Comparison of ENCODE assay signal across 9 cellular contexts in genomic region chr1:169115891-169116585, GRCh38. TPM values are rescaled to one million over a fixed set of nuclear protein-coding genes. Genes with fewer than 3 reads are reported as not detected.
A peak's percentile ranks its signal among the peaks of the same experiment; 100 is the strongest.
DNase-seq lines count a peak whose midpoint lies in the region; TF ChIP-seq lines count a peak whose summit lies in the region.
"Had no signal": no experiment of that assay in that cellular context is flagged by ENCODE, and none has a peak within 500 bp of the region (broad histone marks: within the 10 kb centered on the region; RNA-seq: fewer than 3 reads in every experiment).

No MANE protein-coding gene starts in this region.

- H3K27ac ChIP-seq in dorsolateral prefrontal cortex = peak overlapping the region in 57 of 59 donors; percentile 16 to 98 (median 71)

- no peak for TF ChIP-seq CTCF in dorsolateral prefrontal cortex (IDR thresholded peaks at IDR 0.05 in 54 of 56, conservative IDR thresholded peaks at IDR 0.05 in 2 of 56; ENCODE audit: low read depth in 1 of 56, partially characterized antibody in 56 of 56)

- peaks cover 7% of the 10 kb centered on the region for H3K36me3 ChIP-seq in mucosa of stomach (ENCODE audit: control insufficient read depth, insufficient read depth, low read length)

- H3K4me1 ChIP-seq in mucosa of stomach (ENCODE audit: control insufficient read depth, insufficient read depth, low read length) = peaks cover 80% of the 10 kb centered on the region

- no peaks in the 10 kb centered on the region for H3K9me3 Mint-ChIP-seq in IgD-negative memory B cell

- H3K36me3 Mint-ChIP-seq in IgD-negative memory B cell = no peaks in the 10 kb centered on the region

- peaks cover 9% of the 10 kb centered on the region for H3K27me3 Mint-ChIP-seq in IgD-negative memory B cell

- H3K9ac ChIP-seq in mucosa of stomach (ENCODE audit: low read length) = peak overlapping the region; percentile 23

- no peaks in the 10 kb centered on the region for H3K27me3 ChIP-seq in dorsolateral prefrontal cortex
- H3K27me3 ChIP-seq in mucosa of stomach (ENCODE audit: control insufficient read depth, insufficient read depth, low read length) = no peaks in the 10 kb centered on the region

- H3K4me3 ChIP-seq in dorsolateral prefrontal cortex (peak overlapping the region in 55 of 59 donors; percentile 2 to 81 (median 33)), mucosa of stomach (ENCODE audit: low read length) (peak overlapping the region; percentile 34)

- DNase-seq in stimulated activated CD4-positive, alpha-beta T cell treated with anti-CD3 and anti-CD28 coated beads, Interleukin-1b, Interleukin-23, amount 100 ng/mL, for 48 hours = peak; percentile 40
- DNase-seq in stimulated activated CD4-positive, alpha-beta T cell treated with anti-CD3 and anti-CD28 coated beads, Interleukin-4, amount 100 ng/mL, for 1 hour = no peak
- DNase-seq in dorsolateral prefrontal cortex (peak in 4 of 10 donors; percentile 46 to 54 (median 49)), T-helper 9 cell (no peak), SIG-M5 (lab: John Stamatoyannopoulos, UW) (no peak), iPS-NIHi11 (ENCODE audit: low spot score) (no peak)
- DNase-seq: DND-41 had no signal

- peak overlapping the region; percentile 63 to 92 (median 84) for H3K4me3 Mint-ChIP-seq in IgD-negative memory B cell

- H3K4me1 Mint-ChIP-seq in IgD-negative memory B cell = peaks cover 8 to 14% (median 13%) of the 10 kb centered on the region in 3 donors

- H3K27ac Mint-ChIP-seq in IgD-negative memory B cell = peak overlapping the region in 2 of 3 donors; percentile 20 to 89

- H3K9me3 ChIP-seq in mucosa of stomach (ENCODE audit: control insufficient read depth, low read length) = no peaks in the 10 kb centered on the region

- intact Hi-C loops in dorsolateral prefrontal cortex (cut with DNase I) = loop anchor here in 1 of 2 donors (10.0 kb wide), 1 partner anchor 229 kb away; no protein-coding TSS in a partner anchor

RNA-seq across cellular contexts. Expression of gene ATP1B1, which starts 9.5 kb away (rescaled TPM):
- 2.2 TPM for polyA plus RNA-seq in IgD-negative memory B cell
- 1,000 to 10,000 TPM in 2 of 120 experiments, 100 to 1,000 TPM in 118; 155 to 1,070 (median 769) TPM for total RNA-seq in dorsolateral prefrontal cortex
